ENCODE assay signal across 26 cellular contexts in genomic region chr10:8829592-8829991, GRCh38.
"Had no signal": no experiment of that assay in that cellular context is flagged by ENCODE, and none has a peak within 500 bp of the region (broad histone marks: within the 10 kb centered on the region; RNA-seq: fewer than 3 reads in every experiment).

No MANE protein-coding gene starts in this region.

- DNase-seq: activated CD4-positive, alpha-beta T cell treated with anti-CD3 and anti-CD28 coated beads for 48 hours; activated CD4-positive, alpha-beta T cell treated with anti-CD3 and anti-CD28 coated beads, Interleukin-2, amount 50 U/mL, for 48 hours; activated CD8-positive, alpha-beta memory T cell treated with anti-CD3 and anti-CD28 coated beads for 24 hours; activated effector memory CD4-positive, alpha-beta T cell treated with anti-CD3 and anti-CD28 coated beads, Interleukin-2, amount 50 U/mL, for 16 hours; activated naive CD4-positive, alpha-beta T cell treated with anti-CD3 and anti-CD28 coated beads for 36 hours; activated naive CD8-positive, alpha-beta T cell treated with anti-CD3 and anti-CD28 coated beads, Interleukin-2, amount 10 ng/mL, durations not matched to agents 7 days and 5 days; amniotic stem cell; central memory CD4-positive, alpha-beta T cell; esophagus squamous epithelium; islet precursor cell; left cardiac atrium; left ventricle myocardium superior; nephron progenitor cell; ovary; small intestine; stimulated activated CD4-positive, alpha-beta T cell treated with anti-CD3 and anti-CD28 coated beads, Interleukin-1b, Interleukin-23, amount 100 ng/mL, for 48 hours; stimulated activated CD4-positive, alpha-beta T cell treated with anti-CD3 and anti-CD28 coated beads, Interleukin-4, amount 100 ng/mL, for 4 hours; stimulated activated CD8-positive, alpha-beta memory T cell treated with anti-CD3 and anti-CD28 coated beads, Interleukin-4, amount 100 ng/mL, for 48 hours; T-helper 9 cell had no signal

- ATAC-seq: left cardiac atrium; left ventricle myocardium superior; sciatic nerve; stimulated activated memory B cell treated with anti-CD40 and anti-IgM and Interleukin-4, amounts not matched to agents 10 μg/mL and 1 μg/mL and 100 μg/mL, for 72 hours had no signal

- H3K9me3 Mint-ChIP-seq: activated naive CD4-positive, alpha-beta T cell treated with anti-CD3 and anti-CD28 coated beads for 36 hours; activated naive CD8-positive, alpha-beta T cell treated with anti-CD3 and anti-CD28 coated beads, Interleukin-2, amount 10 ng/mL, durations not matched to agents 7 days and 5 days; nephron progenitor cell; stimulated activated memory B cell treated with anti-CD40 and anti-IgM and Interleukin-4, amounts not matched to agents 10 μg/mL and 1 μg/mL and 100 μg/mL, for 72 hours; T-helper 1 cell treated with Interleukin-12 subunit alpha and Interleukin-12 subunit beta and Interleukin-4 antibody, amounts not matched to agents 30 μg/mL and 1 μg/mL, for 36 hours had no signal

- H3K27me3 ChIP-seq: neutrophil, ovary, tibial nerve had no signal

- H3K36me3 ChIP-seq: esophagus squamous epithelium, neutrophil, ovary, tibial nerve had no signal

- H3K36me3 Mint-ChIP-seq: activated naive CD8-positive, alpha-beta T cell treated with anti-CD3 and anti-CD28 coated beads, Interleukin-2, amount 10 ng/mL, durations not matched to agents 7 days and 5 days; stimulated activated memory B cell treated with anti-CD40 and anti-IgM and Interleukin-4, amounts not matched to agents 10 μg/mL and 1 μg/mL and 100 μg/mL, for 72 hours had no signal

- H3K4me3 ChIP-seq: esophagus squamous epithelium, ovary, tibial nerve had no signal

- H3K9me3 ChIP-seq: esophagus squamous epithelium, neutrophil, ovary, tibial nerve had no signal

- H3K4me3 Mint-ChIP-seq: activated naive CD4-positive, alpha-beta T cell treated with anti-CD3 and anti-CD28 coated beads for 36 hours; activated naive CD8-positive, alpha-beta T cell treated with anti-CD3 and anti-CD28 coated beads, Interleukin-2, amount 10 ng/mL, durations not matched to agents 7 days and 5 days; nephron progenitor cell; stimulated activated memory B cell treated with anti-CD40 and anti-IgM and Interleukin-4, amounts not matched to agents 10 μg/mL and 1 μg/mL and 100 μg/mL, for 72 hours; T-helper 1 cell treated with Interleukin-12 subunit alpha and Interleukin-12 subunit beta and Interleukin-4 antibody, amounts not matched to agents 30 μg/mL and 1 μg/mL, for 36 hours had no signal

- H3K4me1 ChIP-seq: tibial nerve had no signal

- H3K27me3 Mint-ChIP-seq: stimulated activated memory B cell treated with anti-CD40 and anti-IgM and Interleukin-4, amounts not matched to agents 10 μg/mL and 1 μg/mL and 100 μg/mL, for 72 hours had no signal

- H3K27ac Mint-ChIP-seq: activated naive CD4-positive, alpha-beta T cell treated with anti-CD3 and anti-CD28 coated beads for 36 hours; activated naive CD8-positive, alpha-beta T cell treated with anti-CD3 and anti-CD28 coated beads, Interleukin-2, amount 10 ng/mL, durations not matched to agents 7 days and 5 days; nephron progenitor cell; progenitor cell of endocrine pancreas; stimulated activated memory B cell treated with anti-CD40 and anti-IgM and Interleukin-4, amounts not matched to agents 10 μg/mL and 1 μg/mL and 100 μg/mL, for 72 hours; T-helper 1 cell treated with Interleukin-12 subunit alpha and Interleukin-12 subunit beta and Interleukin-4 antibody, amounts not matched to agents 30 μg/mL and 1 μg/mL, for 36 hours had no signal

- H3K4me1 Mint-ChIP-seq: activated naive CD8-positive, alpha-beta T cell treated with anti-CD3 and anti-CD28 coated beads, Interleukin-2, amount 10 ng/mL, durations not matched to agents 7 days and 5 days; nephron progenitor cell; stimulated activated memory B cell treated with anti-CD40 and anti-IgM and Interleukin-4, amounts not matched to agents 10 μg/mL and 1 μg/mL and 100 μg/mL, for 72 hours had no signal

- H3K27ac ChIP-seq: esophagus squamous epithelium, neutrophil, ovary, tibial nerve, VCaP had no signal
